In the genomic region with DNA sequence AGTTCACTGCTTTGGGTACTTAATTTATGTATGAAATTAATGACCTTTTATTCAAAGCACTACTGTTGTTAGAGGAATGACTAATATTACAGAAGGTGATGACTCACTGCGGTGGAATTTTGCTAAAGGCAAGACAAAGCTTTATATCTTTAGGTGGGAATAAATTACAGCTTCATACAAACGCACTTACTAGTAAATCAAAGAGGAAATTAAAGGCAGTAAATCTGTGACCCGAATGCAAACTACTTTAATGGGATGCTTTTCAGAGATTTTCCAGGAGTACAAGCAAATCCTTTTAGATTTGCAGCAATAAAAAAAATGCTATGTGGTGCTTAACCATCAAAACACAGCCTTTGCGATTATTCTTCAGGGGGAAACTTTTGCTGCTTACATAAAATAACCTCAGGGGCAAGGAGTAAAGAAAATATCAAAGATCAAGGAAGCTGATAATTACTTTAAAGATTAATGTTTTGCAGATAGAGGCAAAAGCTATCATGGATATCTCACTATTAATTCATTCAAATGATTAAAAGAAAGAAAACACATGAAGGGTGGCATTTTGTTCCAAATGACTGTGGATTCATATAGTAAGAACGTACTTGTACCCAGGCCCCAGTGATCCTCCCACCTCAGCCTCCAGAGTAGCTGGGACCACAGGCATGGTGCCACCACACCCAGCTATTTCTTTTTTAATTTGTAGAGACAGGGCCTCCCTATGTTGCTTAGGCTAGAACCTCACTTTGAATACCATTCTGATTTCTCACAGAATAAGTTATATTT, we compare ENCODE assay signal across 12 cellular contexts.
A peak's percentile ranks its signal among the peaks of the same experiment; 100 is the strongest.
DNase-seq lines count a peak whose midpoint lies in the region; ATAC-seq, FAIRE-seq and TF ChIP-seq lines count a peak whose summit lies in the region.
"Had no signal": no experiment of that assay in that cellular context is flagged by ENCODE, and none has a peak within 500 bp of the region (broad histone marks: within the 10 kb centered on the region; RNA-seq: fewer than 3 reads in every experiment).

No MANE protein-coding gene starts in this region.

- H3K27ac ChIP-seq in A549 (peak overlapping the region; percentile 83 to 89), astrocyte (ENCODE audit: low read depth, low read length) (peak overlapping the region; percentile 80), keratinocyte (ENCODE audit: control insufficient read depth, insufficient read depth, low read length) (peak overlapping the region; percentile 75)

- H3K36me3 ChIP-seq in astrocyte (ENCODE audit: insufficient read depth, low read length) (no peaks in the 10 kb centered on the region), keratinocyte (ENCODE audit: control insufficient read depth in 2 of 2, extremely low read depth in 1 of 2, insufficient read depth in 2 of 2, low read length in 2 of 2) (no peaks in the 10 kb centered on the region)

- peak overlapping the region; percentile 90 for H3K27ac Mint-ChIP-seq in astrocyte (ENCODE audit: unreplicated experiment)
- H3K27ac Mint-ChIP-seq: activated naive CD8-positive, alpha-beta T cell treated with anti-CD3 and anti-CD28 coated beads, Interleukin-2, amount 10 ng/mL, durations not matched to agents 7 days and 5 days; CD8-positive, alpha-beta T cell; T-helper 1 cell treated with Interleukin-12 subunit alpha and Interleukin-12 subunit beta and Interleukin-4 antibody, amounts not matched to agents 30 μg/mL and 1 μg/mL, for 36 hours had no signal

- H3K79me2 ChIP-seq in astrocyte (ENCODE audit: insufficient read depth, low read length): no peaks in the 10 kb centered on the region
- no peaks in the 10 kb centered on the region for H3K79me2 ChIP-seq in keratinocyte (ENCODE audit: control insufficient read depth, insufficient read depth, low read length)

- dilution Hi-C loops in keratinocyte (cut with MboI; ENCODE audit: extremely low pct_ligation_motif_present, low sequenced_read_pairs): no loop called here

- H3K4me3 ChIP-seq in A549 (no peak overlapping the region), astrocyte (ENCODE audit: insufficient read depth, low read depth, low read length) (no peak overlapping the region), keratinocyte (ENCODE audit: control insufficient read depth in 2 of 3, extremely low read depth in 1 of 3, insufficient read depth in 2 of 3, low read depth in 1 of 3, low read length in 3 of 3) (peak overlapping the region in 2 of 3 experiments; percentile 26 to 36)
- H3K4me3 ChIP-seq: lung had no signal

- FAIRE-seq in A549 (lab: Jason Lieb, UNC) (peak; percentile 93), astrocyte (lab: Jason Lieb, UNC) (no peak), keratinocyte (lab: Jason Lieb, UNC) (peak; percentile 23)

- H3K9me3 ChIP-seq in A549 (no peaks in the 10 kb centered on the region), astrocyte (ENCODE audit: insufficient read depth, low read depth, low read length) (no peaks in the 10 kb centered on the region), keratinocyte (ENCODE audit: control insufficient read depth, low read depth, low read length) (no peaks in the 10 kb centered on the region)

- peak in 1 of 2 experiments; percentile 65; a peak in 3 of 6 replicates for ATAC-seq in A549
- ATAC-seq: CD8-positive, alpha-beta T cell had no signal

- POLR2A ChIA-PET in A549 (lab: Yijun Ruan, JAX): interaction anchor here (1.3 kb wide), 2 partner anchors 27 to 98 kb away, joined by 8 to 10 read pairs; partner anchors contain the start of gene DENND5B

- H3K4me1 ChIP-seq in A549 (peaks cover 79% of the 10 kb centered on the region), astrocyte (ENCODE audit: insufficient read depth, low read length) (peaks cover 21% of the 10 kb centered on the region), keratinocyte (ENCODE audit: control insufficient read depth, extremely low read depth, insufficient read depth, low read length) (peaks cover 27% of the 10 kb centered on the region)

- peak overlapping the region; percentile 77 for H3K4me2 ChIP-seq in A549
- peak overlapping the region; percentile 77 for H3K4me2 ChIP-seq in astrocyte (ENCODE audit: low read length)
- H3K4me2 ChIP-seq in keratinocyte (ENCODE audit: control insufficient read depth, extremely low read depth, insufficient read depth, low read depth, low read length): peak overlapping the region; percentile 77

- H3K27me3 ChIP-seq in astrocyte (ENCODE audit: insufficient read depth, low read length) (no peaks in the 10 kb centered on the region), keratinocyte (ENCODE audit: control insufficient read depth, extremely low read depth, insufficient read depth, low read length) (no peaks in the 10 kb centered on the region)

- H4K20me1 ChIP-seq in astrocyte (ENCODE audit: insufficient read depth, low read length): no peaks in the 10 kb centered on the region
- no peaks in the 10 kb centered on the region for H4K20me1 ChIP-seq in keratinocyte (ENCODE audit: control insufficient read depth, extremely low read depth, insufficient read depth, low read length)

- H2AFZ ChIP-seq in astrocyte (ENCODE audit: low read depth, low read length): peak overlapping the region; percentile 30
- H2AFZ ChIP-seq in keratinocyte (ENCODE audit: control insufficient read depth, low read length): no peak overlapping the region

- WGBS in A549 (ENCODE audit: missing lambda C conversion rate): 3% methylated on average over 5 of the region's 5 CpGs

- H3K4me3 Mint-ChIP-seq in astrocyte (ENCODE audit: unreplicated experiment): no peak overlapping the region
- H3K4me3 Mint-ChIP-seq: activated naive CD8-positive, alpha-beta T cell treated with anti-CD3 and anti-CD28 coated beads, Interleukin-2, amount 10 ng/mL, durations not matched to agents 7 days and 5 days; CD8-positive, alpha-beta T cell; T-helper 1 cell treated with Interleukin-12 subunit alpha and Interleukin-12 subunit beta and Interleukin-4 antibody, amounts not matched to agents 30 μg/mL and 1 μg/mL, for 36 hours had no signal

- peaks cover 21% of the 10 kb centered on the region for H3K4me1 Mint-ChIP-seq in astrocyte (ENCODE audit: low read depth, unreplicated experiment)
- H3K4me1 Mint-ChIP-seq: activated naive CD8-positive, alpha-beta T cell treated with anti-CD3 and anti-CD28 coated beads, Interleukin-2, amount 10 ng/mL, durations not matched to agents 7 days and 5 days had no signal

- peak; percentile 29 to 77 for DNase-seq in A549 (ENCODE audit: low read depth in 1 of 2, low spot score in 1 of 2)
- DNase-seq in HS-5 (ENCODE audit: low read depth): peak; percentile 80
- DNase-seq in astrocyte (ENCODE audit: low read depth): peak; percentile 93
- peak; percentile 71 for DNase-seq in keratinocyte (ENCODE audit: low read depth, low spot score)
- no peak for DNase-seq in GM19240 (ENCODE audit: insufficient read length, low spot score)
- no peak for DNase-seq in activated CD4-positive, alpha-beta T cell treated with anti-CD3 and anti-CD28 coated beads for 4 hours
- no peak for DNase-seq in DMS79 (lab: John Stamatoyannopoulos, UW)
- no peak for DNase-seq in activated effector memory CD4-positive, alpha-beta T cell treated with anti-CD3 and anti-CD28 coated beads, Interleukin-2, amount 50 U/mL, for 16 hours
- DNase-seq: activated naive CD8-positive, alpha-beta T cell treated with anti-CD3 and anti-CD28 coated beads, Interleukin-2, amount 10 ng/mL, durations not matched to agents 7 days and 5 days; CD8-positive, alpha-beta T cell had no signal

- peak in 1 of 2 experiments; percentile 31; a peak in 1 of 5 replicates for TF ChIP-seq EP300 in A549 (IDR thresholded peaks at IDR 0.05)

- no peaks in the 10 kb centered on the region for H3K27me3 Mint-ChIP-seq in astrocyte (ENCODE audit: low read depth, unreplicated experiment)

- TF ChIP-seq POLR2A in A549 (IDR thresholded peaks at IDR 0.05; ENCODE audit: low read length): no peak

- 0 out of 5 replicates have a peak, but pooled peaks of 1 of the 2 experiments have one; percentile 5 for TF ChIP-seq RAD21 in A549 (conservative IDR thresholded peaks at IDR 0.05 in 1 of 2, IDR thresholded peaks at IDR 0.05 in 1 of 2)

- no peaks in the 10 kb centered on the region for H3K9me1 ChIP-seq in keratinocyte (ENCODE audit: control insufficient read depth, extremely low read depth, insufficient read depth, low read length)

- H3K9ac ChIP-seq in astrocyte (ENCODE audit: low read length): peak overlapping the region; percentile 62
- peak overlapping the region; percentile 30 for H3K9ac ChIP-seq in keratinocyte (ENCODE audit: control insufficient read depth, extremely low read depth, insufficient read depth, low read length)

- TF ChIP-seq CTCF in A549 (IDR thresholded peaks at IDR 0.05) (no peak), astrocyte (IDR thresholded peaks at IDR 0.05; ENCODE audit: insufficient read depth, low read depth, low read length) (no peak), keratinocyte (optimal IDR thresholded peaks at IDR 0.05 in 1 of 3, IDR thresholded peaks at IDR 0.05 in 1 of 3, conservative IDR thresholded peaks at IDR 0.05 in 1 of 3; ENCODE audit: extremely low read depth in 1 of 3, insufficient read depth in 2 of 3, low read length in 3 of 3) (no peak)

- H3K9me3 Mint-ChIP-seq in astrocyte (ENCODE audit: unreplicated experiment): no peaks in the 10 kb centered on the region
- H3K9me3 Mint-ChIP-seq: activated naive CD8-positive, alpha-beta T cell treated with anti-CD3 and anti-CD28 coated beads, Interleukin-2, amount 10 ng/mL, durations not matched to agents 7 days and 5 days; CD8-positive, alpha-beta T cell; T-helper 1 cell treated with Interleukin-12 subunit alpha and Interleukin-12 subunit beta and Interleukin-4 antibody, amounts not matched to agents 30 μg/mL and 1 μg/mL, for 36 hours had no signal

- CTCF ChIA-PET in A549 (lab: Yijun Ruan, JAX): interaction anchor here (0.5 to 1.4 kb wide), 2 partner anchors 77 to 89 kb away, joined by 3 to 4 read pairs; no protein-coding TSS in a partner anchor

- H3K36me3 Mint-ChIP-seq in astrocyte (ENCODE audit: low read depth, unreplicated experiment): peaks cover 6% of the 10 kb centered on the region
- H3K36me3 Mint-ChIP-seq: activated naive CD8-positive, alpha-beta T cell treated with anti-CD3 and anti-CD28 coated beads, Interleukin-2, amount 10 ng/mL, durations not matched to agents 7 days and 5 days; CD8-positive, alpha-beta T cell had no signal

TF ChIP-seq in A549, 52 proteins besides CTCF, POLR2A, EP300 and RAD21:
- TF ChIP-seq FOSL2 (IDR thresholded peaks at IDR 0.05) (peak; percentile 90), FOSL2 (CRISPR knock-in tag; IDR thresholded peaks at IDR 0.05) (peak; percentile 98), BHLHE40 (IDR thresholded peaks at IDR 0.05; ENCODE audit: low read depth, low read length) (no peak), JUN (IDR thresholded peaks at IDR 0.05) (peak; percentile 15 to 40; a peak in 1 of 5 replicates), CEBPB (IDR thresholded peaks at IDR 0.05) (peak in 1 of 2 experiments; percentile 37; a peak in 1 of 4 replicates), FOXS1 (CRISPR knock-in tag; IDR thresholded peaks at IDR 0.05) (no peak), JUNB (IDR thresholded peaks at IDR 0.05) (peak; percentile 90), RARB (CRISPR knock-in tag; IDR thresholded peaks at IDR 0.05) (no peak), GATA3 (IDR thresholded peaks at IDR 0.05; ENCODE audit: borderline replicate concordance) (peak; percentile 89)
TF ChIP-seq in A549: peak in this region for 5.

Comparison
In these comparisons a context has a peak if more than half of its experiments do, and no peak if none do; other contexts are left out.
1. DNase-seq: peak in A549 (2 of 2), HS-5 (single experiment), astrocyte (single experiment) and keratinocyte (single experiment); none in GM19240 (single experiment), activated CD4-positive, alpha-beta T cell treated with anti-CD3 and anti-CD28 coated beads for 4 hours (0 of 2), DMS79 (single experiment) and activated effector memory CD4-positive, alpha-beta T cell treated with anti-CD3 and anti-CD28 coated beads, Interleukin-2, amount 50 U/mL, for 16 hours (single experiment).
2. H3K4me3 ChIP-seq: peak in keratinocyte (2 of 3); none in A549 (single experiment) and astrocyte (single experiment).
3. Peak in every context shown above with its lines, with median percentiles within 50 percentile points of each other: H3K27ac ChIP-seq and H3K4me2 ChIP-seq.